Comparison of ENCODE assay signal across 8 cellular contexts in the genomic region with DNA sequence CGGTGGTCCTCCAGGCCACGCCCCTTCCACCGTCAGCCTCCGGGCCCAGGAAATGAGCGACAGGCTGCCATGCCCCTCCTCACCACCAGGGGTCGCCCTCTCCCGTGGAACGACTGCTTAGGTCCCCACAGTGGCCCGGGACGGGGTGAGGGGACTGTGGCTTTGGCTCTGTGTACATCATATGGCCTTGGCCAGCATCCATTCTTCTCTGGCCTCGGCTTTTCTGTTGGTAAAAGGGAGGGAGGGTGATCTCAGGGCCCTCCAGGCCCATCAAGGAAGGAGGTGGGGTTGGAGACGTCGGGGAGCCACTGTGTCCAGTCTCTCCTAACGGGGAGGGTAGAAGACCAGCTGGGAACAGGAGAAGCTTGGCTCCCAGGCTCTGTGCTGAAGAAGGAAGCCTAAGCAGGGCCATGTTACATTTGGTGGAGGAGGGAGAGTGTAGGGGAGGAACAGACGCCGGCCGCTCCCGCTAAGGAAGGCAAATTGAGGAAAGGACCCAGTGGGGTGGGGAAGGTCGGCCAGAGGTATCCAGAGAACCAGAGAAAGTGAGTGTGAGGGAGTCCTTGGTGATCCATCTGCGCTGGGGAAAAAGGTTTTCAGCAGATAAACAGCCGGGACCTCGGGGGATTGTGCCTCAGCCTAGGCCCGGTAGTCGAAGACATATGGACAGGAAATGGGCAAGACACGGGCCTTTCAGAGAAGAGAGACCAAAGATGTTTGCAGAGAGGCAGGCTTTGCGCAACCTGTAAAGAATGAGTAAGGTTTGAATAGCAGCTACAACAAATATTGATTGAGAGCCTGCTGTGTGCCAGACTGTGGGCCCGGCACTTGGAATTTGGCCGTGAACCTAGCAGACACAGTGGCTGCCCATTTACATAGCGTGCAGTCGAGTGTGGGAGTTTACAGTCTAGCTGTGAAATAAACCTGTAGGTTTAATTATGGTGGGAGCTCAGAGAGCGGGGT. TPM values are rescaled to one million over a fixed set of nuclear protein-coding genes. Genes with fewer than 3 reads are reported as not detected.
DNase-seq lines count a peak whose midpoint lies in the region; ATAC-seq lines count a peak whose summit lies in the region.

No MANE protein-coding gene starts in this region.

- peak overlapping the region; percentile 40 for H3K9ac ChIP-seq in Karpas-422 (ENCODE audit: low read length)
- no peak overlapping the region for H3K9ac ChIP-seq in neuronal stem cell (ENCODE audit: low read depth, low read length, poor library complexity)

- H3K4me3 ChIP-seq in Karpas-422 (ENCODE audit: low read length) (peak overlapping the region; percentile 42; the same call in 1 of the 2 replicates), neuronal stem cell (ENCODE audit: low read length in 2 of 2) (no peak overlapping the region)

- no peak overlapping the region for H2BK12ac ChIP-seq in neuronal stem cell (ENCODE audit: low read length)

- peak overlapping the region; percentile 26 for H2BK5ac ChIP-seq in neuronal stem cell (ENCODE audit: low read length)

- H3K79me2 ChIP-seq in Karpas-422 (ENCODE audit: low read length), result peaks cover 7% of the 10 kb centered on the region; the same call in 1 of the 2 replicates

- no peak overlapping the region for H4K91ac ChIP-seq in neuronal stem cell (ENCODE audit: low read depth, low read length, poor library complexity)

- no CpG with 5 or more reads among the region's 31 CpGs for WGBS in neuronal stem cell (ENCODE audit: extremely low coverage in 2 of 2, insufficient read length in 2 of 2, insufficient replicate concordance in 1 of 2), 2 donors

- peak; percentile 53 for ATAC-seq in GM21723 (IDR thresholded peaks at IDR 0.05; ENCODE audit: unreplicated experiment)

- peak overlapping the region; percentile 44 for H4K8ac ChIP-seq in neuronal stem cell (ENCODE audit: low read depth, low read length)

- H3K79me1 ChIP-seq in neuronal stem cell (ENCODE audit: low read depth, low read length), result no peaks in the 10 kb centered on the region

- H3K4me2 ChIP-seq in Karpas-422 (ENCODE audit: low read depth, low read length, poor library complexity, severe bottlenecking) (peak overlapping the region; percentile 95), neuronal stem cell (ENCODE audit: insufficient read depth, low read length, poor library complexity, severe bottlenecking) (no peak overlapping the region)

- peak overlapping the region; percentile 1 for H3K23ac ChIP-seq in neuronal stem cell (ENCODE audit: low read depth, low read length, poor library complexity)

- H3K9me3 ChIP-seq in Karpas-422 (ENCODE audit: low read length), result no peaks in the 10 kb centered on the region
- H3K9me3 ChIP-seq in neuronal stem cell (replicated peaks in 1 of 2; ENCODE audit: control insufficient read depth in 2 of 2, insufficient read depth in 1 of 2, low read depth in 1 of 2, low read length in 2 of 2), result no peaks in the 10 kb centered on the region

- H2BK15ac ChIP-seq in neuronal stem cell (ENCODE audit: low read length), result peak overlapping the region; percentile 72

- peak overlapping the region; percentile 78 for H2BK120ac ChIP-seq in neuronal stem cell (ENCODE audit: low read depth, low read length)

- H3K4ac ChIP-seq in neuronal stem cell (ENCODE audit: low read length), result no peak overlapping the region

- peak overlapping the region; percentile 54 for H2AFZ ChIP-seq in Karpas-422 (ENCODE audit: low read length)
- peak overlapping the region; percentile 89 for H2AFZ ChIP-seq in neuronal stem cell (ENCODE audit: low read length)

- no peak overlapping the region for H3K14ac ChIP-seq in neuronal stem cell (ENCODE audit: low read length)

- peaks cover 30% of the 10 kb centered on the region for H3K4me1 ChIP-seq in Karpas-422 (ENCODE audit: low read length)
- peaks cover 11 to 13% of the 10 kb centered on the region in 2 donors for H3K4me1 ChIP-seq in neuronal stem cell (ENCODE audit: control insufficient read depth in 2 of 2, insufficient read depth in 1 of 2, low read depth in 1 of 2, low read length in 2 of 2)

- DNase-seq in DMS53 treated with DMSO at 0.1 percent for 48 hours (lab: John Stamatoyannopoulos, UW; ENCODE audit: unreplicated experiment), result peak; percentile 99
- DNase-seq in Karpas-422, result peak; percentile 97
- DNase-seq in RPMI8226, result peak; percentile 81
- peak; percentile 84 for DNase-seq in activated effector memory CD4-positive, alpha-beta T cell treated with Interleukin-2 at 50 U/mL for 16 hours
- DNase-seq in fibroblast of the conjunctiva (ENCODE audit: low read depth), result peak; percentile 73
- DNase-seq in neuronal stem cell (ENCODE audit: low spot score), result peak; percentile 87
- peak; percentile 56 to 96 (median 89) for DNase-seq in substantia nigra (lab: John Stamatoyannopoulos, UW)

- H3K9me2 ChIP-seq in Karpas-422 (replicated peaks; ENCODE audit: insufficient read depth, low read length), result no peaks in the 10 kb centered on the region

- H3K36me3 ChIP-seq in Karpas-422 (ENCODE audit: insufficient read depth, low read length) (no peaks in the 10 kb centered on the region), neuronal stem cell (replicated peaks in 1 of 2; ENCODE audit: control insufficient read depth in 2 of 2, insufficient read depth in 2 of 2, low read length in 2 of 2) (no peaks in the 10 kb centered on the region)

- H3K18ac ChIP-seq in neuronal stem cell (ENCODE audit: low read length), result peak overlapping the region; percentile 68

- peak overlapping the region; percentile 86 for H2AK5ac ChIP-seq in neuronal stem cell (ENCODE audit: low read depth, low read length)

- H3K27ac ChIP-seq in Karpas-422 (ENCODE audit: low read length) (no peak overlapping the region), neuronal stem cell (replicated peaks; ENCODE audit: low read length) (no peak overlapping the region), substantia nigra (ENCODE audit: low read depth, low read length, poor library complexity, severe bottlenecking) (peak overlapping the region; percentile 97)

- H4K20me1 ChIP-seq in Karpas-422 (ENCODE audit: insufficient read depth, low read depth, low read length), result no peaks in the 10 kb centered on the region

- H3K27me3 ChIP-seq in Karpas-422 (ENCODE audit: low read length) (no peaks in the 10 kb centered on the region), neuronal stem cell (ENCODE audit: control insufficient read depth in 3 of 3, insufficient read depth in 3 of 3, low read depth in 1 of 3, low read length in 3 of 3) (peaks cover 0 to 5% (median 0%) of the 10 kb centered on the region in 3 experiments)

RNA-seq across cellular contexts. Expression of gene SH2D6, which starts 2.5 kb away (rescaled TPM):
- 0.32 and 0.37 TPM in 2 replicates for total RNA-seq in Karpas-422 (2014; rRNA removed; shearing (Covaris generic); ENCODE audit: low replicate concordance)
- 0.15 TPM for polyA plus RNA-seq in neuronal stem cell (2013, experiment 1 of 2)
- polyA plus RNA-seq in neuronal stem cell (2013, experiment 2 of 2), result 0.15 TPM

RNA-seq across cellular contexts. Expression of gene CAPG, which starts 10.9 kb away (rescaled TPM):
- 0.63 and 7.4 TPM in 2 replicates for total RNA-seq in Karpas-422 (2014; rRNA removed; shearing (Covaris generic); ENCODE audit: low replicate concordance)
- polyA plus RNA-seq in neuronal stem cell (2013, experiment 1 of 2), result 41.7 TPM
- polyA plus RNA-seq in neuronal stem cell (2013, experiment 2 of 2), result 42.5 TPM
